In the genomic region with DNA sequence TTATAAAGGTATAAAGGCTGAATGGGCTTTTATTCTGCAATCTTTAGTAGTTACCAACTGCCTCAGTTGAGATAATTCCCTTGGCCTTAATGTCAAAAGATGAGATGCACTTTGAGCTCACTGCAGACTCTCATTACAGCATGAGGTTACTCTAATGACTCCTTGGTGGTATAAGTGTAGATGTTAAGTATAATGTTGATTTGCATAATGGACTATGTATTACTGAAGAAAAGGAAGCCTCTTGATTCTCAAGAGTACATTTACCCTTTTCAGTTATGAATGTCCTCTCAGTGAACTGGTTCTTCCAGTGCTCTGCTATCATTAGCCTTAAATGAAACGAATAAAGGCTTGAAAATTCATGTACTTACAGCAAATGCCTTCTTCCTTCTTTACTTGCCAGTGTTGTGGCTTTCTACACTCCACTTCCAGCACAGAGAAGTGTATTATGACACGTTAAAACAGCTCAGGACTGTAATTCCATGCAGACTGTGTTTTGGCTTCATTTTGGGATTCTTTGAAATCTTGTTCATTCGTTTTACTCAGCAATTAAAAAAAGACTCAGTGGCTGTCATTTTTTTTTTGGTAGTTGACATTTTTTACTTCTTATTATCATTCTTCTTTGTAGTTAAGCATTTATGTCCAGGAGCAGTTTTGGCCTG, we compare ENCODE assay signal across 12 cellular contexts.
DNase-seq lines count a peak whose midpoint lies in the region; ATAC-seq and TF ChIP-seq lines count a peak whose summit lies in the region.
"Had no signal": no experiment of that assay in that cellular context is flagged by ENCODE, and none has a peak within 500 bp of the region (broad histone marks: within the 10 kb centered on the region; RNA-seq: fewer than 3 reads in every experiment).

No MANE protein-coding gene starts in this region.

- peaks cover 3% of the 10 kb centered on the region for H3K4me1 ChIP-seq in hepatocyte (ENCODE audit: insufficient read depth)
- H3K4me1 ChIP-seq: testis had no signal

- DNase-seq in GM03348 (ENCODE audit: low spot score) (peak; percentile 54), hepatocyte (ENCODE audit: low spot score) (no peak), foreskin fibroblast (no peak)
- DNase-seq in naive thymus-derived CD8-positive, alpha-beta T cell = no peak
- no peak for DNase-seq in activated CD4-positive, CD25-positive, alpha-beta regulatory T cell (lab: John Stamatoyannopoulos, UW)
- DNase-seq: amniotic stem cell; CD8-positive, alpha-beta memory T cell; testis had no signal

- 92% methylated on average over 3 of the region's 3 CpGs for WGBS in hepatocyte (ENCODE audit: low lambda C conversion rate, missing lambda C conversion rate)

- H3K9me2 ChIP-seq in hepatocyte (replicated peaks; ENCODE audit: insufficient read depth) = no peaks in the 10 kb centered on the region

- no peak overlapping the region for H2AFZ ChIP-seq in hepatocyte

- no peaks in the 10 kb centered on the region for H3K27me3 Mint-ChIP-seq in naive thymus-derived CD8-positive, alpha-beta T cell
- H3K27me3 Mint-ChIP-seq: CD8-positive, alpha-beta memory T cell had no signal

- no peaks in the 10 kb centered on the region for H3K9me3 ChIP-seq in hepatocyte (ENCODE audit: low read depth)
- H3K9me3 ChIP-seq: esophagus muscularis mucosa, testis had no signal

- POLR2A ChIA-PET in naive thymus-derived CD8-positive, alpha-beta T cell (lab: Charles Lee) = no interaction called here

- peaks cover 0 to 60% (median 6%) of the 10 kb centered on the region in 3 donors for H3K36me3 Mint-ChIP-seq in naive thymus-derived CD8-positive, alpha-beta T cell

- no peaks in the 10 kb centered on the region for H3K9me3 Mint-ChIP-seq in naive thymus-derived CD8-positive, alpha-beta T cell
- H3K9me3 Mint-ChIP-seq: CD8-positive, alpha-beta memory T cell had no signal

- peaks cover 3% of the 10 kb centered on the region for H3K36me3 ChIP-seq in hepatocyte (replicated peaks; ENCODE audit: insufficient read depth, low read depth)

- no peak overlapping the region for H3K4me3 Mint-ChIP-seq in naive thymus-derived CD8-positive, alpha-beta T cell
- H3K4me3 Mint-ChIP-seq: CD8-positive, alpha-beta memory T cell had no signal

- TF ChIP-seq CTCF in hepatocyte (IDR thresholded peaks at IDR 0.05; ENCODE audit: poor library complexity) = no peak
- TF ChIP-seq CTCF in foreskin fibroblast (IDR thresholded peaks at IDR 0.05; ENCODE audit: low read depth, low read length) = no peak

- H3K4me3 ChIP-seq in hepatocyte = no peak overlapping the region
- H3K4me3 ChIP-seq in foreskin fibroblast (ENCODE audit: low read depth in 1 of 2, low read length in 2 of 2) = no peak overlapping the region
- H3K4me3 ChIP-seq: esophagus muscularis mucosa, testis had no signal

- peak overlapping the region; percentile 30 for H3K27ac ChIP-seq in hepatocyte
- H3K27ac ChIP-seq: testis had no signal

- H3K4me1 Mint-ChIP-seq in naive thymus-derived CD8-positive, alpha-beta T cell = peaks cover 0 to 3% (median 0%) of the 10 kb centered on the region in 4 donors

- H3K27me3 ChIP-seq in hepatocyte = no peaks in the 10 kb centered on the region
- H3K27me3 ChIP-seq: esophagus muscularis mucosa, testis had no signal

- peaks cover 18% of the 10 kb centered on the region for H3K79me2 ChIP-seq in hepatocyte

- peak; percentile 81 for ATAC-seq in GM19438 (IDR thresholded peaks at IDR 0.05; ENCODE audit: low read depth, unreplicated experiment)
- ATAC-seq in HG03432 (IDR thresholded peaks at IDR 0.05; ENCODE audit: unreplicated experiment) = peak; percentile 64
- ATAC-seq in naive thymus-derived CD8-positive, alpha-beta T cell = no peak
- no peak for ATAC-seq in GM21529 (IDR thresholded peaks at IDR 0.05; ENCODE audit: unreplicated experiment)

- no peak overlapping the region for H3K4me2 ChIP-seq in hepatocyte

- H3K27ac Mint-ChIP-seq in naive thymus-derived CD8-positive, alpha-beta T cell = peak overlapping the region in 1 of 10 donors; percentile 28

- no peaks in the 10 kb centered on the region for H4K20me1 ChIP-seq in hepatocyte (ENCODE audit: insufficient read depth, poor library complexity, severe bottlenecking)

Comparison
In these comparisons a context has a peak if more than half of its experiments do, and no peak if none do; other contexts are left out.
1. ATAC-seq: peak in GM19438 (single experiment) and HG03432 (single experiment); none in naive thymus-derived CD8-positive, alpha-beta T cell (0 of 2) and GM21529 (single experiment).